Comparison of ENCODE assay signal across 30 cellular contexts in the genomic region with DNA sequence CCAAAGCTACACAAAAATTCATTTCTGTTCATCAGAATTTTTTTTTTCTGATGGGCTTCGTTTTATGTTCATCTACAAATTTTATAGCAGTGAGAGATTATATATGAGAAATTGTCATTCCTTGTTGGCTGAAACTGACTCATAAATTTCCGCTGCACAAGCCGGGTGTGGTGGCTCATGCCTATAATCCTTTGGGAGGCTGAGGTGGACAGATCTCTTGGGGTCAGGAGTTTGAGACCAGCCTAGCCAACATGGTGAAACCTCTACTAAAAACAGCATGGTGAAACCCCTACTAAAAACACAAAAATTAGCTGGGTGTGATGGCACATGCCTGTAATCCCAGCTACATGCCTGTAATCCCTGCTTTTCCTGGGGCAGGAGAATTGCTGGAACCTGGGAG.
"Had no signal": no experiment of that assay in that cellular context is flagged by ENCODE, and none has a peak within 500 bp of the region (broad histone marks: within the 10 kb centered on the region; RNA-seq: fewer than 3 reads in every experiment).

No MANE protein-coding gene starts in this region.

- DNase-seq: cerebellar nuclear complex; cortex of kidney; dorsolateral prefrontal cortex; effector CD8-positive, alpha-beta T cell; endodermal cell; foreskin keratinocyte; heart left ventricle; hippocampal formation; immature natural killer cell; islet precursor cell; kidney glomerular epithelial cell; left ventricle myocardium superior; lower lobe of right lung; natural killer cell; occipital lobe; sigmoid colon; stimulated activated CD4-positive, alpha-beta T cell treated with anti-CD3 and anti-CD28 coated beads, Interleukin-15, amount 100 ng/mL, for 24 hours; stimulated activated CD4-positive, alpha-beta T cell treated with anti-CD3 and anti-CD28 coated beads, Interleukin-2, amount 100 ng/mL, for 48 hours; stimulated activated naive B cell treated with anti-CD40 and anti-IgM and Interleukin-4, amounts not matched to agents 10 μg/mL and 1 μg/mL and 100 μg/mL, for 72 hours; transverse colon; upper lobe of right lung had no signal

- H3K9ac ChIP-seq: parathyroid adenoma had no signal

- H3K27me3 ChIP-seq: dorsolateral prefrontal cortex, foreskin keratinocyte, gastroesophageal sphincter, heart left ventricle, right atrium auricular region, sigmoid colon, suprapubic skin, transverse colon, upper lobe of right lung, vagina had no signal

- H2AFZ ChIP-seq: parathyroid adenoma had no signal

- ATAC-seq: esophagus mucosa; foreskin keratinocyte; gastroesophageal sphincter; heart left ventricle; left ventricle myocardium superior; lower lobe of right lung; natural killer cell; stimulated activated naive B cell treated with anti-CD40 and anti-IgM and Interleukin-4, amounts not matched to agents 10 μg/mL and 1 μg/mL and 100 μg/mL, for 72 hours; upper lobe of right lung had no signal

- H3K4me1 ChIP-seq: foreskin keratinocyte, lower lobe of right lung, parathyroid adenoma, prostate gland, suprapubic skin, transverse colon, upper lobe of right lung, vagina had no signal

- H3K9me3 ChIP-seq: gastroesophageal sphincter, heart left ventricle, lower lobe of right lung, prostate gland, right atrium auricular region, sigmoid colon, suprapubic skin, transverse colon, upper lobe of right lung, vagina had no signal

- H3K36me3 ChIP-seq: gastroesophageal sphincter, heart left ventricle, lower lobe of right lung, prostate gland, right atrium auricular region, sigmoid colon, suprapubic skin, transverse colon, upper lobe of right lung, vagina had no signal

- H3K4me3 ChIP-seq: dorsolateral prefrontal cortex, gastroesophageal sphincter, heart left ventricle, lower lobe of right lung, prostate gland, right atrium auricular region, sigmoid colon, skin epidermis, suprapubic skin, transverse colon, upper lobe of right lung, vagina had no signal

- H3K27ac ChIP-seq: dorsolateral prefrontal cortex, epithelial cell of prostate, foreskin keratinocyte, gastroesophageal sphincter, heart left ventricle, lower lobe of right lung, parathyroid adenoma, prostate gland, right atrium auricular region, sigmoid colon, skin epidermis, suprapubic skin, transverse colon, upper lobe of right lung, vagina had no signal
